Comparison of ENCODE assay signal across 1 cellular context in genomic region chr2:240622631-240623235, GRCh38.
TF ChIP-seq lines count a peak whose summit lies in the region.

No MANE protein-coding gene starts in this region.

TF ChIP-seq in IMR-90, 13 proteins besides CTCF, POLR2A, EP300 and RAD21:
- TF ChIP-seq RCOR1 (IDR thresholded peaks at IDR 0.05; ENCODE audit: insufficient replicate concordance, low read length) (no peak), NFE2L2 (IDR thresholded peaks at IDR 0.05; ENCODE audit: low read depth, low read length) (no peak), CEBPB (IDR thresholded peaks at IDR 0.05; ENCODE audit: low read depth, low read length) (no peak), ELK1 (IDR thresholded peaks at IDR 0.05; ENCODE audit: borderline replicate concordance, low read depth, low read length) (no peak), SMC3 (IDR thresholded peaks at IDR 0.05; ENCODE audit: low read depth, low read length) (no peak), CHD1 (IDR thresholded peaks at IDR 0.05; ENCODE audit: low read depth, low read length) (no peak), BHLHE40 (IDR thresholded peaks at IDR 0.05; ENCODE audit: low read depth, low read length) (no peak), RFX5 (IDR thresholded peaks at IDR 0.05; ENCODE audit: low read depth, low read length) (no peak), MXI1 (IDR thresholded peaks at IDR 0.05; ENCODE audit: borderline replicate concordance, low read depth, low read length) (no peak), FOS (IDR thresholded peaks at IDR 0.05; ENCODE audit: low read depth, low read length) (no peak), MAFK (IDR thresholded peaks at IDR 0.05; ENCODE audit: low read depth, low read length) (no peak), MAZ (IDR thresholded peaks at IDR 0.05; ENCODE audit: borderline replicate concordance, low read depth, low read length) (no peak)
- TF ChIP-seq, protein P1, sequence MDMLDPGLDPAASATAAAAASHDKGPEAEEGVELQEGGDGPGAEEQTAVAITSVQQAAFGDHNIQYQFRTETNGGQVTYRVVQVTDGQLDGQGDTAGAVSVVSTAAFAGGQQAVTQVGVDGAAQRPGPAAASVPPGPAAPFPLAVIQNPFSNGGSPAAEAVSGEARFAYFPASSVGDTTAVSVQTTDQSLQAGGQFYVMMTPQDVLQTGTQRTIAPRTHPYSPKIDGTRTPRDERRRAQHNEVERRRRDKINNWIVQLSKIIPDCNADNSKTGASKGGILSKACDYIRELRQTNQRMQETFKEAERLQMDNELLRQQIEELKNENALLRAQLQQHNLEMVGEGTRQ (IDR thresholded peaks at IDR 0.05; ENCODE audit: low read depth, low read length) = no peak
TF ChIP-seq in IMR-90: peak in this region for 0.
